In the genomic region with DNA sequence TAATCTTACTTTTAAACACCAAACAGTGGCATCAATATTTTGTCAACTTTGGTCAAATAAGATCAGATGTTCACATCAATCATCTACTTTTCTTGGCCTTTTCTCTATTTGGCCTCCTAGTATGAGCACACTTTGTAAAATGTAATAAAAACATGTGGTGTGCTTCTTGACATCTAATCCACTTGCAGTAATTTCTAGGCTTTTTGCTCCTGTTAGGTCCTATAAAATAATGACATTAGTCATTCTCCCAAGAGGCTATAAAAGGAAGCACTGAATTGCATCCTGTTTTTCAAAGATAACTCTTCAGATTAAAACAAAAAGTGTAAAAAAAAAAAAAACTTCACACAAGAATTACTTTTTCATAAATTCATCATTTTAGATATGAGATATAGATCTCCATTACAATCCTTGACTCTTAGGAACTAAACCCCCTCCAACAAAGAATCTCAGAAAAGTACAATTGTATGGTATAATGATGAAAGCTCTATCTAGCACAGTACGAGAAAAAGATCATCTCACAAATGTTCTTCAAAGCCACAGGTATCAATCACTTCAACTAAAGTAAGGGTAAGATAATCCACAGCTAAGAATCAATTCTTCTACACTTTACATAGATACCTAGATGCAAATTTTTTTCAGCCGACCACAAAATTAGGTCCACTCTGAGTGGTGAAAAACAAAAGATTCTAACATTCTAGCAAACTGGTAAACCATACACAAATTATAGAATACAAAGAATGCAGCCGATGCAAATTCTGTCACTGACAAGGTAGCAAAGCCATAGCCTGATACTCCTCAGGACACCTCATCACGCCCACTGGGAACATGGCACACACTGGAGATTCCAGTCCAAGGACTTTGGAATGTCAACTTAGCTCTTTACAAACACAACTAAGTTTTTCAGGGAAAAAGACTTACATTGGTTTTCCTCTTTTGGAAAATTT, we compare ENCODE assay signal across 8 cellular contexts. TPM values are rescaled to one million over a fixed set of nuclear protein-coding genes. Genes with fewer than 3 reads are reported as not detected.
A peak's percentile ranks its signal among the peaks of the same experiment; 100 is the strongest.
DNase-seq lines count a peak whose midpoint lies in the region; ATAC-seq, FAIRE-seq and TF ChIP-seq lines count a peak whose summit lies in the region.

No MANE protein-coding gene starts in this region.

- H3K27ac ChIP-seq in aorta (ENCODE audit: low read depth in 1 of 2, low read length in 2 of 2) = no peak overlapping the region

- peaks cover 0 to 4% of the 10 kb centered on the region in 2 donors for H3K4me1 ChIP-seq in aorta (ENCODE audit: control insufficient read depth in 1 of 2, insufficient read depth in 2 of 2, low read length in 2 of 2)

- H3K4me3 ChIP-seq in aorta (ENCODE audit: low read length in 2 of 2) = peak overlapping the region; percentile 87 to 97

- peaks cover 36% of the 10 kb centered on the region for H3K36me3 Mint-ChIP-seq in stimulated activated naive CD8-positive, alpha-beta T cell treated with anti-CD3 and anti-CD28 coated beads, Interleukin-15, Interleukin-2, amounts not matched to agents 100 ng/mL and 50 ng/mL, for 24 hours (ENCODE audit: low read depth)
- H3K36me3 Mint-ChIP-seq in memory B cell = peaks cover 5% of the 10 kb centered on the region

- intact Hi-C loops in aorta (cut with DNase I) = loop anchor here in 1 of 2 donors (2.0 kb wide), 1 partner anchor 54 kb away; no protein-coding TSS in a partner anchor

- H3K27me3 ChIP-seq in aorta (ENCODE audit: control insufficient read depth in 1 of 2, insufficient read depth in 2 of 2, low read length in 1 of 2) = no peaks in the 10 kb centered on the region

- H3K27me3 Mint-ChIP-seq in stimulated activated naive CD8-positive, alpha-beta T cell treated with anti-CD3 and anti-CD28 coated beads, Interleukin-15, Interleukin-2, amounts not matched to agents 100 ng/mL and 50 ng/mL, for 24 hours = no peaks in the 10 kb centered on the region
- H3K27me3 Mint-ChIP-seq in memory B cell = no peaks in the 10 kb centered on the region

- H3K4me3 Mint-ChIP-seq in stimulated activated naive CD8-positive, alpha-beta T cell treated with anti-CD3 and anti-CD28 coated beads, Interleukin-15, Interleukin-2, amounts not matched to agents 100 ng/mL and 50 ng/mL, for 24 hours = peak overlapping the region; percentile 99
- H3K4me3 Mint-ChIP-seq in memory B cell = peak overlapping the region; percentile 98

- H3K9me3 Mint-ChIP-seq in stimulated activated naive CD8-positive, alpha-beta T cell treated with anti-CD3 and anti-CD28 coated beads, Interleukin-15, Interleukin-2, amounts not matched to agents 100 ng/mL and 50 ng/mL, for 24 hours = no peaks in the 10 kb centered on the region
- no peaks in the 10 kb centered on the region for H3K9me3 Mint-ChIP-seq in memory B cell

- no peaks in the 10 kb centered on the region for H3K9me3 ChIP-seq in aorta (ENCODE audit: control insufficient read depth, low read length)

- H3K27ac Mint-ChIP-seq in stimulated activated naive CD8-positive, alpha-beta T cell treated with anti-CD3 and anti-CD28 coated beads, Interleukin-15, Interleukin-2, amounts not matched to agents 100 ng/mL and 50 ng/mL, for 24 hours = peak overlapping the region; percentile 86
- H3K27ac Mint-ChIP-seq in memory B cell = peak overlapping the region; percentile 99

- no peak for DNase-seq in stimulated activated naive CD8-positive, alpha-beta T cell treated with anti-CD3 and anti-CD28 coated beads, Interleukin-15, Interleukin-2, amounts not matched to agents 100 U/mL and 50 U/mL, for 24 hours
- DNase-seq in memory B cell (ENCODE audit: low spot score in 2 of 2) (no peak), aorta (no peak), HTR-8/SVneo (ENCODE audit: insufficient read length, low spot score) (no peak)
- DNase-seq in stimulated activated naive CD4-positive, alpha-beta T cell treated with Interleukin-2 at 50 U/mL for 16 hours (lab: John Stamatoyannopoulos, UW) = no peak

- no peak for FAIRE-seq in HTR-8/SVneo (lab: Jason Lieb, UNC)

- no peaks in the 10 kb centered on the region for H3K36me3 ChIP-seq in aorta (ENCODE audit: control insufficient read depth in 1 of 2, insufficient read depth in 2 of 2, low read length in 1 of 2)

- WGBS in aorta, 2 donors = 75 to 76% methylated on average over 4 of the region's 4 CpGs

- ATAC-seq in stimulated activated naive CD8-positive, alpha-beta T cell treated with anti-CD3 and anti-CD28 coated beads, Interleukin-15, Interleukin-2, amounts not matched to agents 100 U/mL and 50 U/mL, for 24 hours = no peak
- ATAC-seq in memory B cell (ENCODE audit: low read depth) = no peak
- ATAC-seq in aorta (ENCODE audit: low FRiP score) = no peak
- ATAC-seq in GM21423 (IDR thresholded peaks at IDR 0.05; ENCODE audit: unreplicated experiment) = no peak

- peaks cover 61% of the 10 kb centered on the region for H3K4me1 Mint-ChIP-seq in stimulated activated naive CD8-positive, alpha-beta T cell treated with anti-CD3 and anti-CD28 coated beads, Interleukin-15, Interleukin-2, amounts not matched to agents 100 ng/mL and 50 ng/mL, for 24 hours (ENCODE audit: low read depth)
- H3K4me1 Mint-ChIP-seq in memory B cell = peaks cover 40% of the 10 kb centered on the region

TF ChIP-seq in PFSK-1, 5 proteins besides CTCF, POLR2A, EP300 and RAD21:
- TF ChIP-seq TAF1 (IDR thresholded peaks at IDR 0.05; ENCODE audit: borderline replicate concordance, insufficient read depth, low read length) (no peak), SIN3A (IDR thresholded peaks at IDR 0.05; ENCODE audit: borderline replicate concordance, insufficient read depth, low read length) (0 out of 2 replicates have a peak, but pooled peaks have one; percentile 27)
TF ChIP-seq in PFSK-1: peak in this region for 1.

RNA-seq across cellular contexts. Expression of a gene that starts 2.7 kb away (rescaled TPM):
- 33.1 TPM for polyA plus RNA-seq in PFSK-1 (2012; ENCODE audit: insufficient read length, low read depth)
- total RNA-seq in aorta = 10 to 100 TPM; 23.7 to 25.4 TPM
- 1 to 10 TPM; 2.6 to 4.3 TPM for polyA plus RNA-seq in aorta

RNA-seq across cellular contexts. Expression of a gene that starts 50.1 kb away (rescaled TPM):
- polyA plus RNA-seq in PFSK-1 (2012; ENCODE audit: insufficient read length, low read depth) = 33.8 TPM
- 10 to 100 TPM; 74.3 to 91.0 TPM for total RNA-seq in aorta
- 10 to 100 TPM; 24.4 to 26.6 TPM for polyA plus RNA-seq in aorta
